ENCODE assay signal across 8 cellular contexts in the genomic region with DNA sequence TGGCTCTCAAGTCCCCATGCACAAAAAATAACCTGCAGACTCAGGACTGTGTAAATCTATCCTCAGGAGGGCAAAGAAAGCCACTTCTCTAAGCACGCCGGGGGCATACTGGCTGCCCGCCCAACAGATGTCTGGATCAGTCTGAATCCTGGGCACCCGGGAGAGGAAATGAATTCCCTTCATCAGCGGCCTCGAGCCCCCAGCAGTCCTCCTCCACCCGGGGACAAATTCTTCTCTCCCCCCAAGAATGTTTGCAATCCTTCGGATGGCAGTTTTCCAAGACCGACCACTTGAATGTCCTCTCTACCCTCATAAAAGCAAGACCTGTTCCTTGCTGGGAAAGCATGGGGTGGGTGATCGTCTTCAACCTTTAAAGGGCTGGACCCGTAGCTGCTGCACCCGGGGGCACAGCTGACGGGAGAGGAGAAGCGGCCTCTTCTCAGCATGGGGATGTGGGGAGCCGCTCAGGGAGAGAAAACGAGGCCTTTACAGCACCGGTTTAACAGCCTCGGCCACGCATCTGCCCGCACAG. TPM values are rescaled to one million over a fixed set of nuclear protein-coding genes. Genes with fewer than 3 reads are reported as not detected.
DNase-seq lines count a peak whose midpoint lies in the region; ATAC-seq and TF ChIP-seq lines count a peak whose summit lies in the region.

No MANE protein-coding gene starts in this region.

- CTCF ChIA-PET in Panc1 (lab: Charles Lee), result interaction anchor here (0.6 to 1.0 kb wide), 2 partner anchors 146 to 249 kb away, joined by 4 to 7 read pairs; no protein-coding TSS in a partner anchor

- no peak for TF ChIP-seq CTCF in right atrium auricular region (IDR thresholded peaks at IDR 0.05)
- TF ChIP-seq CTCF in Panc1 (IDR thresholded peaks at IDR 0.05), result no peak
- TF ChIP-seq CTCF in esophagus muscularis mucosa (IDR thresholded peaks at IDR 0.05), result no peak

- H3K4me3 ChIP-seq in right atrium auricular region (peak overlapping the region; percentile 43 to 65), Panc1 (ENCODE audit: low read depth in 2 of 2, low read length in 2 of 2) (peak overlapping the region; percentile 57 to 69), esophagus muscularis mucosa (peak overlapping the region; percentile 65 to 77 (median 73)), rectal smooth muscle tissue (ENCODE audit: low read length) (peak overlapping the region; percentile 84)

- DNase-seq in right atrium auricular region (ENCODE audit: low spot score), result no peak
- no peak for DNase-seq in Right ventricle myocardium superior
- DNase-seq in Panc1 (ENCODE audit: low read depth, low spot score), result no peak
- no peak for DNase-seq in esophagus muscularis mucosa (ENCODE audit: extremely low spot score)
- no peak for DNase-seq in SHP77 treated with DMSO at 0.1 percent for 48 hours (lab: John Stamatoyannopoulos, UW)
- DNase-seq in SKM-1 (lab: John Stamatoyannopoulos, UW; ENCODE audit: unreplicated experiment), result no peak
- no peak for DNase-seq in posterior cingulate gyrus

- in situ Hi-C loops in Panc1 (cut with HindIII; ENCODE audit: low pct_unique_long_range_greater_than_20kb, low sequenced_read_pairs), result no loop called here

- H3K4me1 ChIP-seq in right atrium auricular region, result peaks cover 0 to 16% of the 10 kb centered on the region in 2 donors
- no peaks in the 10 kb centered on the region; the same call in 1 of the 2 replicates for H3K4me1 ChIP-seq in Panc1 (ENCODE audit: control insufficient read depth, insufficient read depth, low read length)
- peaks cover 11 to 42% (median 32%) of the 10 kb centered on the region in 4 donors for H3K4me1 ChIP-seq in esophagus muscularis mucosa
- peaks cover 3% of the 10 kb centered on the region for H3K4me1 ChIP-seq in rectal smooth muscle tissue (ENCODE audit: control insufficient read depth, insufficient read depth, low read length)

- H3K9ac ChIP-seq in rectal smooth muscle tissue (ENCODE audit: low read length), result peak overlapping the region; percentile 42

- POLR2A ChIA-PET in Panc1 (lab: Charles Lee), result no interaction called here

- no peak for TF ChIP-seq EP300 in esophagus muscularis mucosa (IDR thresholded peaks at IDR 0.05)

- no peak for TF ChIP-seq POLR2A in esophagus muscularis mucosa (IDR thresholded peaks at IDR 0.05; ENCODE audit: low read depth)

- intact Hi-C loops in Right ventricle myocardium superior (cut with DNase I), result no loop called here
- intact Hi-C loops in Panc1 (cut with micrococcal nuclease; ENCODE audit: unreplicated experiment), result no loop called here
- intact Hi-C loops in esophagus muscularis mucosa (cut with DNase I), result loop anchor here (2.0 to 5.0 kb wide), 2 partner anchors 146 to 182 kb away; no protein-coding TSS in a partner anchor
- intact Hi-C loops in posterior cingulate gyrus (cut with DNase I), result loop anchor here (2.0 to 5.0 kb wide), 2 partner anchors 22 to 177 kb away; partner anchors contain the start of gene NATD1

- no peaks in the 10 kb centered on the region for H3K36me3 ChIP-seq in right atrium auricular region
- H3K36me3 ChIP-seq in Panc1 (ENCODE audit: control insufficient read depth, insufficient read depth, low read length), result no peaks in the 10 kb centered on the region
- H3K36me3 ChIP-seq in esophagus muscularis mucosa, result no peaks in the 10 kb centered on the region
- H3K36me3 ChIP-seq in rectal smooth muscle tissue (ENCODE audit: control insufficient read depth, insufficient read depth, low read length), result no peaks in the 10 kb centered on the region

- H3K27me3 ChIP-seq in right atrium auricular region (no peaks in the 10 kb centered on the region), Panc1 (ENCODE audit: control insufficient read depth, insufficient read depth, low read length) (no peaks in the 10 kb centered on the region), esophagus muscularis mucosa (no peaks in the 10 kb centered on the region), rectal smooth muscle tissue (ENCODE audit: control insufficient read depth, insufficient read depth, low read length) (no peaks in the 10 kb centered on the region)

- ATAC-seq in Right ventricle myocardium superior (ENCODE audit: poor library complexity), result no peak
- ATAC-seq in Panc1, result no peak; the same call in 1 of the 2 replicates

- 12% methylated on average over 17 of the region's 20 CpGs for WGBS in esophagus muscularis mucosa

- peak overlapping the region; percentile 71 for H3K27ac ChIP-seq in right atrium auricular region
- H3K27ac ChIP-seq in Panc1 (ENCODE audit: low read length), result peak overlapping the region; percentile 65
- peak overlapping the region; percentile 62 to 76 (median 68) for H3K27ac ChIP-seq in esophagus muscularis mucosa (replicated peaks in 1 of 4)
- peak overlapping the region; percentile 78 for H3K27ac ChIP-seq in rectal smooth muscle tissue (ENCODE audit: low read depth, low read length)

- no TSS peak for BruUV-seq in Panc1 (replicated peaks; lab: Mats Ljungman, UMichigan)

- H3K9me3 ChIP-seq in right atrium auricular region, result no peaks in the 10 kb centered on the region
- no peaks in the 10 kb centered on the region for H3K9me3 ChIP-seq in Panc1 (ENCODE audit: control insufficient read depth, insufficient read depth, low read depth, low read length)
- H3K9me3 ChIP-seq in esophagus muscularis mucosa, result no peaks in the 10 kb centered on the region

RNA-seq across cellular contexts. Expression of gene MAP2K3, which starts 9.4 kb away (rescaled TPM):
- total RNA-seq in right atrium auricular region (10 to 100 TPM; 37.8 to 43.8 TPM), Right ventricle myocardium superior (30.8 TPM), Panc1 (2021; ENCODE audit: unreplicated experiment) (44.4 TPM), esophagus muscularis mucosa (10 to 100 TPM; 23.3 to 42.4 (median 30.5) TPM)
- polyA plus RNA-seq in Panc1 (2012; ENCODE audit: insufficient read length), result 46.3 TPM

RNA-seq across cellular contexts. Expression of gene NATD1, which starts 21.9 kb away (rescaled TPM):
- total RNA-seq in right atrium auricular region (10 to 100 TPM; 15.4 to 17.0 TPM), Right ventricle myocardium superior (19.1 TPM), Panc1 (2021; ENCODE audit: unreplicated experiment) (2.8 TPM), esophagus muscularis mucosa (10 to 100 TPM; 12.3 to 26.2 (median 18.1) TPM)
- 4.0 TPM for polyA plus RNA-seq in Panc1 (2012; ENCODE audit: insufficient read length)

Comparison
In these comparisons a context has a peak if more than half of its experiments do, and no peak if none do; other contexts are left out.
1. intact Hi-C loops: an anchor here in esophagus muscularis mucosa (2.0 to 5.0 kb wide) and posterior cingulate gyrus (2.0 to 5.0 kb wide); none called in Right ventricle myocardium superior and Panc1.